23 cellular contexts compared by ENCODE assay signal in genomic region chr7:1588978-1589377, GRCh38. TPM values are rescaled to one million over a fixed set of nuclear protein-coding genes. Genes with fewer than 3 reads are reported as not detected.
A peak's percentile ranks its signal among the peaks of the same experiment; 100 is the strongest.
DNase-seq lines count a peak whose midpoint lies in the region; ATAC-seq, FAIRE-seq and TF ChIP-seq lines count a peak whose summit lies in the region.
"Had no signal": no experiment of that assay in that cellular context is flagged by ENCODE, and none has a peak within 500 bp of the region (broad histone marks: within the 10 kb centered on the region; RNA-seq: fewer than 3 reads in every experiment).

No MANE protein-coding gene starts in this region.

- no peak overlapping the region for H2AFZ ChIP-seq in neuronal stem cell (ENCODE audit: low read length)
- H2AFZ ChIP-seq: GM23248 had no signal

- CTCF ChIA-PET in HEK293 (lab: Yijun Ruan, JAX): interaction anchor here (0.7 kb wide), 1 partner anchor 656 kb away, joined by 3 read pairs; no protein-coding TSS in a partner anchor

- no peak overlapping the region for H3K4me2 ChIP-seq in neuronal stem cell (ENCODE audit: insufficient read depth, low read length, poor library complexity, severe bottlenecking)

- POLR2A ChIA-PET in HEK293 (lab: Yijun Ruan, JAX): no interaction called here

- H3K4me3 ChIP-seq in right atrium auricular region (no peak overlapping the region), HEK293 (ENCODE audit: low read depth, low read length) (no peak overlapping the region), bronchial epithelial cell (ENCODE audit: low read depth, low read length) (no peak overlapping the region), neuronal stem cell (ENCODE audit: low read length in 2 of 2) (no peak overlapping the region), coronary artery (no peak overlapping the region)
- H3K4me3 ChIP-seq: BLaER1 treated with 17β-estradiol and CSF1 and Interleukin-3, amounts not matched to agents 10 nM and 100 nM; GM23248 had no signal

- H4K91ac ChIP-seq in neuronal stem cell (ENCODE audit: low read depth, low read length, poor library complexity): no peak overlapping the region

- intact Hi-C loops in Right ventricle myocardium inferior (cut with DNase I): no loop called here

- TF ChIP-seq CTCF in right atrium auricular region (IDR thresholded peaks at IDR 0.05): no peak
- TF ChIP-seq CTCF in HEK293 (tag by site-specific recombination; IDR thresholded peaks at IDR 0.05): no peak
- no peak for TF ChIP-seq CTCF in bronchial epithelial cell (IDR thresholded peaks at IDR 0.05; ENCODE audit: insufficient read depth, low read length, severe bottlenecking)
- TF ChIP-seq CTCF in coronary artery (IDR thresholded peaks at IDR 0.05): no peak

- ATAC-seq in Right ventricle myocardium inferior (no peak), HG02970 (IDR thresholded peaks at IDR 0.05; ENCODE audit: low FRiP score, unreplicated experiment) (no peak), GM19463 (IDR thresholded peaks at IDR 0.05; ENCODE audit: unreplicated experiment) (no peak)
- ATAC-seq: CD8-positive, alpha-beta T cell; HCT116 had no signal

- H3K4me1 ChIP-seq in right atrium auricular region (no peaks in the 10 kb centered on the region), HEK293 (ENCODE audit: control insufficient read depth, insufficient read depth, low read length) (no peaks in the 10 kb centered on the region), neuronal stem cell (ENCODE audit: control insufficient read depth in 2 of 2, insufficient read depth in 1 of 2, low read depth in 1 of 2, low read length in 2 of 2) (peaks cover 0 to 2% of the 10 kb centered on the region in 2 donors)

- no peak overlapping the region for H3K23ac ChIP-seq in neuronal stem cell (ENCODE audit: low read depth, low read length, poor library complexity)

- H3K9me3 ChIP-seq in right atrium auricular region (peaks cover 5 to 12% of the 10 kb centered on the region in 2 donors), HEK293 (ENCODE audit: control insufficient read depth, insufficient read depth, low read depth, low read length) (no peaks in the 10 kb centered on the region), neuronal stem cell (replicated peaks in 1 of 2; ENCODE audit: control insufficient read depth in 2 of 2, insufficient read depth in 1 of 2, low read depth in 1 of 2, low read length in 2 of 2) (peaks cover 0 to 6% of the 10 kb centered on the region in 2 donors)

- no peak overlapping the region for H3K14ac ChIP-seq in neuronal stem cell (ENCODE audit: low read length)

- H2AK5ac ChIP-seq in neuronal stem cell (ENCODE audit: low read depth, low read length): no peak overlapping the region

- no peak overlapping the region for H3K4ac ChIP-seq in neuronal stem cell (ENCODE audit: low read length)

- no peak overlapping the region for H2BK120ac ChIP-seq in neuronal stem cell (ENCODE audit: low read depth, low read length)

- FAIRE-seq in bronchial epithelial cell (lab: Jason Lieb, UNC): peak; percentile 68
- FAIRE-seq: G401.6, GM12891, GM19239 had no signal

- no CpG with 5 or more reads among the region's 1 CpG for WGBS in neuronal stem cell (ENCODE audit: extremely low coverage in 2 of 2, insufficient read length in 2 of 2, insufficient replicate concordance in 1 of 2), 2 donors

- no peak overlapping the region for H2BK5ac ChIP-seq in neuronal stem cell (ENCODE audit: low read length)

- H3K79me1 ChIP-seq in neuronal stem cell (ENCODE audit: low read depth, low read length): no peaks in the 10 kb centered on the region

- H3K27me3 ChIP-seq in right atrium auricular region (no peaks in the 10 kb centered on the region), bronchial epithelial cell (ENCODE audit: control insufficient read depth, insufficient read depth, low read length) (peaks cover 4% of the 10 kb centered on the region), neuronal stem cell (ENCODE audit: control insufficient read depth in 3 of 3, insufficient read depth in 3 of 3, low read depth in 1 of 3, low read length in 3 of 3) (peaks cover 0 to 12% (median 0%) of the 10 kb centered on the region in 3 experiments)

- H2BK15ac ChIP-seq in neuronal stem cell (ENCODE audit: low read length): peak overlapping the region; percentile 15

- no peak overlapping the region for H3K27ac ChIP-seq in right atrium auricular region
- no peak overlapping the region for H3K27ac ChIP-seq in HEK293 (ENCODE audit: extremely low read depth, low read depth, low read length)
- no peak overlapping the region for H3K27ac ChIP-seq in neuronal stem cell (replicated peaks; ENCODE audit: low read length)
- H3K27ac ChIP-seq in coronary artery: no peak overlapping the region
- H3K27ac ChIP-seq: BLaER1 treated with 17β-estradiol and CSF1 and Interleukin-3, amounts not matched to agents 10 nM and 100 nM; GM23248; HL-60 had no signal

- peak; percentile 16 for DNase-seq in Right ventricle myocardium inferior (ENCODE audit: missing footprints)
- DNase-seq in right atrium auricular region (ENCODE audit: low spot score): no peak
- no peak for DNase-seq in bronchial epithelial cell (ENCODE audit: low read depth)
- no peak for DNase-seq in neuronal stem cell (ENCODE audit: low spot score)
- DNase-seq in coronary artery (ENCODE audit: low spot score): no peak
- DNase-seq: 8988T; Calu3; CD8-positive, alpha-beta T cell; DMS 273 treated with DMSO at 0.1 percent for 48 hours; DMS53; GM23248; H7; KG1 had no signal

- H3K18ac ChIP-seq in neuronal stem cell (ENCODE audit: low read length): no peak overlapping the region

- H3K9ac ChIP-seq in neuronal stem cell (ENCODE audit: low read depth, low read length, poor library complexity): no peak overlapping the region
- H3K9ac ChIP-seq: BLaER1 treated with 17β-estradiol and CSF1 and Interleukin-3, amounts not matched to agents 10 nM and 100 nM; GM23248 had no signal

- no peaks in the 10 kb centered on the region for H3K36me3 ChIP-seq in right atrium auricular region
- no peaks in the 10 kb centered on the region for H3K36me3 ChIP-seq in HEK293 (ENCODE audit: control insufficient read depth in 2 of 2, insufficient read depth in 1 of 2, low read length in 2 of 2)
- H3K36me3 ChIP-seq in bronchial epithelial cell (ENCODE audit: control insufficient read depth, insufficient read depth, low read length): no peaks in the 10 kb centered on the region
- no peaks in the 10 kb centered on the region for H3K36me3 ChIP-seq in neuronal stem cell (replicated peaks in 1 of 2; ENCODE audit: control insufficient read depth in 2 of 2, insufficient read depth in 2 of 2, low read length in 2 of 2)
- H3K36me3 ChIP-seq: BLaER1 treated with 17β-estradiol and CSF1 and Interleukin-3, amounts not matched to agents 10 nM and 100 nM had no signal

- no peak overlapping the region for H2BK12ac ChIP-seq in neuronal stem cell (ENCODE audit: low read length)

- H4K8ac ChIP-seq in neuronal stem cell (ENCODE audit: low read depth, low read length): no peak overlapping the region

TF ChIP-seq in HEK293, 187 proteins besides CTCF, POLR2A, EP300 and RAD21:
- TF ChIP-seq ZFP41 (tag by site-specific recombination; IDR thresholded peaks at IDR 0.05; ENCODE audit: borderline replicate concordance) (no peak), BCL11A (tag by site-specific recombination; IDR thresholded peaks at IDR 0.05; ENCODE audit: low read depth) (no peak), TRIM28 (IDR thresholded peaks at IDR 0.05; ENCODE audit: borderline replicate concordance, low read length) (peak; percentile 67; the same call in 1 of the 2 replicates), ZNF580 (tag by site-specific recombination; IDR thresholded peaks at IDR 0.05) (no peak), HOXD13 (CRISPR knock-in tag; IDR thresholded peaks at IDR 0.05; ENCODE audit: borderline replicate concordance) (no peak), ZNF621 (tag by site-specific recombination; IDR thresholded peaks at IDR 0.05) (no peak)
TF ChIP-seq in HEK293: peak in this region for 1.

RNA-seq across cellular contexts. Expression of gene PSMG3, which starts 19.1 kb away (rescaled TPM):
- total RNA-seq in Right ventricle myocardium inferior (13.3 TPM), right atrium auricular region (10 to 100 TPM; 21.5 to 22.3 TPM), bronchial epithelial cell (50.8 and 55.2 TPM in 2 replicates)
- polyA plus RNA-seq in neuronal stem cell (2013, experiment 1 of 2): 16.9 TPM
- polyA plus RNA-seq in neuronal stem cell (2013, experiment 2 of 2): 15.7 TPM

RNA-seq across cellular contexts. Expression of gene TMEM184A, which starts 33.0 kb away (rescaled TPM):
- total RNA-seq in Right ventricle myocardium inferior: 0.32 TPM
- under 1 TPM in 1 of 2 donors, not detected in 1; 0.28 TPM for total RNA-seq in right atrium auricular region
- total RNA-seq in bronchial epithelial cell: 9.0 and 43.8 TPM in 2 replicates
- 0.32 TPM for polyA plus RNA-seq in neuronal stem cell (2013, experiment 1 of 2)
- polyA plus RNA-seq in neuronal stem cell (2013, experiment 2 of 2): 0.28 TPM
- total RNA-seq: A673; CD8-positive, alpha-beta T cell; GM23248 had no signal
- polyA plus RNA-seq: GM23248 had no signal

RNA-seq across cellular contexts. Expression of gene MAFK, which starts 58.5 kb away (rescaled TPM):
- total RNA-seq in Right ventricle myocardium inferior (50.8 TPM), right atrium auricular region (10 to 100 TPM; 29.6 to 70.9 TPM), bronchial epithelial cell (21.8 and 28.7 TPM in 2 replicates)
- polyA plus RNA-seq in neuronal stem cell (2013, experiment 1 of 2): 4.4 TPM
- 4.1 TPM for polyA plus RNA-seq in neuronal stem cell (2013, experiment 2 of 2)
